Comparison of ENCODE assay signal across 11 cellular contexts in the genomic region with DNA sequence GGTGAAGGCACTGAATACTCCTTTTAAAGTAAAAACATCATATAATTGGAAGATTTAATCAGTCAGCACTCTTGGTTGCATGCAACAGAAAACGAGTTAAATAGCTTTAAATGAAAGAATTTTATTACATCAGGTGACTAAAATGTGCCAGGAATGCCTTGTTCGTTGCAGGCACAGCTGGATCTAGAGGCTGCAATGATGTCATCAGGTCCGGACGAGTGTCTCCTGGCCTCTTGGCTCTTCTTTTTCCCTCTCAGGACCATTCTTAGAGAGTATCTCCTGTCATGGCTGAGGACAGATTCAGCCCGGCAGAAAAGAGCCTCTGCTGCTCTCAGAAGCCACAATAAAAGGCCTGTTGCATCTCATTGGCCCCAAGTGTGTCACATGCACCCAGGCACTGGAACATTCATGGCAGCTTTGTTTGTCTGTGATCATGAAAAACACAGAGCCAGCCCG.
A peak's percentile ranks its signal among the peaks of the same experiment; 100 is the strongest.
DNase-seq lines count a peak whose midpoint lies in the region; ATAC-seq and TF ChIP-seq lines count a peak whose summit lies in the region.
"Had no signal": no experiment of that assay in that cellular context is flagged by ENCODE, and none has a peak within 500 bp of the region (broad histone marks: within the 10 kb centered on the region; RNA-seq: fewer than 3 reads in every experiment).

No MANE protein-coding gene starts in this region.

- peak overlapping the region in 4 of 5 experiments; percentile 10 to 84 (median 66) for H3K27ac Mint-ChIP-seq in brain
- no peak overlapping the region for H3K27ac Mint-ChIP-seq in activated naive CD4-positive, alpha-beta T cell treated with anti-CD3 and anti-CD28 coated beads, Interleukin-2, amount 50 U/mL, for 72 hours
- H3K27ac Mint-ChIP-seq: activated naive CD4-positive, alpha-beta T cell treated with anti-CD3 and anti-CD28 coated beads, Interleukin-2, amount 10 ng/mL, durations not matched to agents 7 days and 5 days had no signal

- peaks cover 80% of the 10 kb centered on the region for H3K4me1 Mint-ChIP-seq in brain
- H3K4me1 Mint-ChIP-seq: activated naive CD4-positive, alpha-beta T cell treated with anti-CD3 and anti-CD28 coated beads, Interleukin-2, amount 10 ng/mL, durations not matched to agents 7 days and 5 days had no signal

- peak overlapping the region; percentile 49 for H3K27ac ChIP-seq in stomach smooth muscle (ENCODE audit: low read length)
- H3K27ac ChIP-seq: HL-60 had no signal

- H3K9ac ChIP-seq in stomach smooth muscle (ENCODE audit: low read length in 2 of 2): no peak overlapping the region

- peaks cover 3 to 28% (median 10%) of the 10 kb centered on the region in 5 experiments for H3K9me3 Mint-ChIP-seq in brain
- H3K9me3 Mint-ChIP-seq in activated naive CD4-positive, alpha-beta T cell treated with anti-CD3 and anti-CD28 coated beads, Interleukin-2, amount 50 U/mL, for 72 hours: no peaks in the 10 kb centered on the region
- H3K9me3 Mint-ChIP-seq: activated naive CD4-positive, alpha-beta T cell treated with anti-CD3 and anti-CD28 coated beads, Interleukin-2, amount 10 ng/mL, durations not matched to agents 7 days and 5 days had no signal

- ATAC-seq in activated naive CD4-positive, alpha-beta T cell treated with anti-CD3 and anti-CD28 coated beads, Interleukin-2, amount 50 U/mL, for 72 hours: no peak
- no peak for ATAC-seq in HG02884 (IDR thresholded peaks at IDR 0.05; ENCODE audit: unreplicated experiment)

- in situ Hi-C loops in GM13977 (cut with MboI; ENCODE audit: low pct_unique_long_range_greater_than_20kb, low sequenced_read_pairs, unreplicated experiment): no loop called here

- H3K9me3 ChIP-seq in stomach smooth muscle (ENCODE audit: control insufficient read depth in 2 of 2, low read length in 2 of 2): no peaks in the 10 kb centered on the region

- H3K4me3 ChIP-seq in stomach smooth muscle (ENCODE audit: low read length in 2 of 2): peak overlapping the region in 1 of 2 donors; percentile 29

- H3K27me3 Mint-ChIP-seq in brain: peaks cover 10% of the 10 kb centered on the region

- no peak for TF ChIP-seq EP300 in Ishikawa (IDR thresholded peaks at IDR 0.05; ENCODE audit: borderline replicate concordance)

- peak overlapping the region in 1 of 5 experiments; percentile 66 for H3K4me3 Mint-ChIP-seq in brain
- H3K4me3 Mint-ChIP-seq: activated naive CD4-positive, alpha-beta T cell treated with anti-CD3 and anti-CD28 coated beads, Interleukin-2, amount 10 ng/mL, durations not matched to agents 7 days and 5 days had no signal

- TF ChIP-seq CTCF in brain (conservative IDR thresholded peaks at IDR 0.05) (no peak), GM13977 (IDR thresholded peaks at IDR 0.05; ENCODE audit: extremely low read depth, insufficient read depth, missing control alignments) (no peak)

- H3K4me1 ChIP-seq in stomach smooth muscle (ENCODE audit: control insufficient read depth, insufficient read depth, low read length): peaks cover 39% of the 10 kb centered on the region

- peak; percentile 63 for DNase-seq in kidney tubule cell (ENCODE audit: low spot score)
- DNase-seq in activated naive CD4-positive, alpha-beta T cell treated with anti-CD3 and anti-CD28 coated beads, Interleukin-2, amount 50 U/mL, for 72 hours (ENCODE audit: low spot score in 2 of 2): no peak
- no peak for DNase-seq in GM13977 (ENCODE audit: low spot score)
- DNase-seq in COLO668 (lab: John Stamatoyannopoulos, UW; ENCODE audit: unreplicated experiment): no peak
- DNase-seq: activated naive CD4-positive, alpha-beta T cell treated with anti-CD3 and anti-CD28 coated beads, Interleukin-2, amount 10 ng/mL, durations not matched to agents 7 days and 5 days; stimulated activated naive CD4-positive, alpha-beta T cell had no signal

- no peak for TF ChIP-seq RAD21 in Ishikawa (IDR thresholded peaks at IDR 0.05; ENCODE audit: low read depth)

- H3K27me3 ChIP-seq in stomach smooth muscle (ENCODE audit: control insufficient read depth in 1 of 2, insufficient read depth in 2 of 2, low read length in 2 of 2): no peaks in the 10 kb centered on the region

- no peaks in the 10 kb centered on the region for H3K36me3 ChIP-seq in stomach smooth muscle (ENCODE audit: control insufficient read depth in 2 of 2, insufficient read depth in 2 of 2, low read length in 2 of 2)

- no peaks in the 10 kb centered on the region for H3K36me3 Mint-ChIP-seq in brain
- no peaks in the 10 kb centered on the region for H3K36me3 Mint-ChIP-seq in activated naive CD4-positive, alpha-beta T cell treated with anti-CD3 and anti-CD28 coated beads, Interleukin-2, amount 50 U/mL, for 72 hours
- H3K36me3 Mint-ChIP-seq: activated naive CD4-positive, alpha-beta T cell treated with anti-CD3 and anti-CD28 coated beads, Interleukin-2, amount 10 ng/mL, durations not matched to agents 7 days and 5 days had no signal

TF ChIP-seq in Ishikawa, 13 proteins besides CTCF, POLR2A, EP300 and RAD21:
- TF ChIP-seq FOXM1 (IDR thresholded peaks at IDR 0.05; ENCODE audit: borderline replicate concordance, low read depth) (no peak), TCF12 (IDR thresholded peaks at IDR 0.05; ENCODE audit: low read depth) (no peak), CREB1 (IDR thresholded peaks at IDR 0.05; ENCODE audit: low read depth) (no peak), TEAD4 (IDR thresholded peaks at IDR 0.05) (peak; percentile 39; the same call in 1 of the 2 replicates), NFIC (IDR thresholded peaks at IDR 0.05) (no peak), CEBPB (IDR thresholded peaks at IDR 0.05) (no peak), ZBTB7A (IDR thresholded peaks at IDR 0.05; ENCODE audit: low read depth) (no peak), EGR1 (IDR thresholded peaks at IDR 0.05) (no peak), TAF1 (IDR thresholded peaks at IDR 0.05; ENCODE audit: low read depth) (no peak), YY1 (IDR thresholded peaks at IDR 0.05; ENCODE audit: low read depth) (no peak)
- TF ChIP-seq, protein P1, sequence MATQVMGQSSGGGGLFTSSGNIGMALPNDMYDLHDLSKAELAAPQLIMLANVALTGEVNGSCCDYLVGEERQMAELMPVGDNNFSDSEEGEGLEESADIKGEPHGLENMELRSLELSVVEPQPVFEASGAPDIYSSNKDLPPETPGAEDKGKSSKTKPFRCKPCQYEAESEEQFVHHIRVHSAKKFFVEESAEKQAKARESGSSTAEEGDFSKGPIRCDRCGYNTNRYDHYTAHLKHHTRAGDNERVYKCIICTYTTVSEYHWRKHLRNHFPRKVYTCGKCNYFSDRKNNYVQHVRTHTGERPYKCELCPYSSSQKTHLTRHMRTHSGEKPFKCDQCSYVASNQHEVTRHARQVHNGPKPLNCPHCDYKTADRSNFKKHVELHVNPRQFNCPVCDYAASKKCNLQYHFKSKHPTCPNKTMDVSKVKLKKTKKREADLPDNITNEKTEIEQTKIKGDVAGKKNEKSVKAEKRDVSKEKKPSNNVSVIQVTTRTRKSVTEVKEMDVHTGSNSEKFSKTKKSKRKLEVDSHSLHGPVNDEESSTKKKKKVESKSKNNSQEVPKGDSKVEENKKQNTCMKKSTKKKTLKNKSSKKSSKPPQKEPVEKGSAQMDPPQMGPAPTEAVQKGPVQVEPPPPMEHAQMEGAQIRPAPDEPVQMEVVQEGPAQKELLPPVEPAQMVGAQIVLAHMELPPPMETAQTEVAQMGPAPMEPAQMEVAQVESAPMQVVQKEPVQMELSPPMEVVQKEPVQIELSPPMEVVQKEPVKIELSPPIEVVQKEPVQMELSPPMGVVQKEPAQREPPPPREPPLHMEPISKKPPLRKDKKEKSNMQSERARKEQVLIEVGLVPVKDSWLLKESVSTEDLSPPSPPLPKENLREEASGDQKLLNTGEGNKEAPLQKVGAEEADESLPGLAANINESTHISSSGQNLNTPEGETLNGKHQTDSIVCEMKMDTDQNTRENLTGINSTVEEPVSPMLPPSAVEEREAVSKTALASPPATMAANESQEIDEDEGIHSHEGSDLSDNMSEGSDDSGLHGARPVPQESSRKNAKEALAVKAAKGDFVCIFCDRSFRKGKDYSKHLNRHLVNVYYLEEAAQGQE (IDR thresholded peaks at IDR 0.05; ENCODE audit: low read depth): no peak
- TF ChIP-seq, protein P2, sequence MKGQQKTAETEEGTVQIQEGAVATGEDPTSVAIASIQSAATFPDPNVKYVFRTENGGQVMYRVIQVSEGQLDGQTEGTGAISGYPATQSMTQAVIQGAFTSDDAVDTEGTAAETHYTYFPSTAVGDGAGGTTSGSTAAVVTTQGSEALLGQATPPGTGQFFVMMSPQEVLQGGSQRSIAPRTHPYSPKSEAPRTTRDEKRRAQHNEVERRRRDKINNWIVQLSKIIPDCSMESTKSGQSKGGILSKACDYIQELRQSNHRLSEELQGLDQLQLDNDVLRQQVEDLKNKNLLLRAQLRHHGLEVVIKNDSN (IDR thresholded peaks at IDR 0.05): 0 out of 2 replicates have a peak, but pooled peaks have one; percentile 24

Comparison
In these comparisons a context has a peak if more than half of its experiments do, and no peak if none do; other contexts are left out.
1. H3K27ac Mint-ChIP-seq: peak in brain (4 of 5); none in activated naive CD4-positive, alpha-beta T cell treated with anti-CD3 and anti-CD28 coated beads, Interleukin-2, amount 50 U/mL, for 72 hours (0 of 2).